Comparison of ENCODE assay signal across 19 cellular contexts in genomic region chr6:163190786-163191185, GRCh38.
"Had no signal": no experiment of that assay in that cellular context is flagged by ENCODE, and none has a peak within 500 bp of the region (broad histone marks: within the 10 kb centered on the region; RNA-seq: fewer than 3 reads in every experiment).

No MANE protein-coding gene starts in this region.

- H3K4me1 ChIP-seq: suprapubic skin, tibial artery, upper lobe of left lung had no signal

- DNase-seq: dermis blood vessel endothelial cell; effector memory CD8-positive, alpha-beta T cell; erythroblast; hypothalamus; immature natural killer cell; islet precursor cell; kidney glomerular epithelial cell; natural killer cell; occipital lobe; ovary; stimulated activated CD4-positive, alpha-beta T cell treated with anti-CD3 and anti-CD28 coated beads, Interleukin-2, amount 100 ng/mL, for 24 hours; stimulated activated CD4-positive, alpha-beta T cell treated with anti-CD3 and anti-CD28 coated beads, Interleukin-4, amount 100 ng/mL, for 24 hours; stimulated activated naive CD8-positive, alpha-beta T cell treated with anti-CD3 and anti-CD28 coated beads, Interleukin-15, Interleukin-2, amounts not matched to agents 100 U/mL and 50 U/mL, for 24 hours; tibial artery; upper lobe of left lung had no signal

- H3K27me3 ChIP-seq: ovary, suprapubic skin, upper lobe of left lung had no signal

- H3K27ac ChIP-seq: coronary artery, ovary, suprapubic skin, tibial artery, upper lobe of left lung had no signal

- H3K36me3 ChIP-seq: ovary, suprapubic skin, tibial artery, upper lobe of left lung had no signal

- H3K4me3 ChIP-seq: coronary artery, lung, ovary, suprapubic skin, tibial artery, upper lobe of left lung had no signal

- ATAC-seq: effector memory CD8-positive, alpha-beta T cell; left lobe of liver; natural killer cell; stimulated activated naive CD8-positive, alpha-beta T cell treated with anti-CD3 and anti-CD28 coated beads, Interleukin-15, Interleukin-2, amounts not matched to agents 100 U/mL and 50 U/mL, for 24 hours had no signal

- H3K9me3 ChIP-seq: ovary, suprapubic skin, tibial artery, upper lobe of left lung had no signal
